ENCODE assay signal across 21 cellular contexts in genomic region chr4:123158576-123158975, GRCh38.
A peak's percentile ranks its signal among the peaks of the same experiment; 100 is the strongest.
DNase-seq lines count a peak whose midpoint lies in the region; ATAC-seq, FAIRE-seq and TF ChIP-seq lines count a peak whose summit lies in the region.
"Had no signal": no experiment of that assay in that cellular context is flagged by ENCODE, and none has a peak within 500 bp of the region (broad histone marks: within the 10 kb centered on the region; RNA-seq: fewer than 3 reads in every experiment).

No MANE protein-coding gene starts in this region.

- no peak overlapping the region for H3K56ac ChIP-seq in H1 (replicated peaks; ENCODE audit: insufficient read length, low read depth, low read length)

- H3K79me1 ChIP-seq in H1 (ENCODE audit: low read depth, low read length), result no peaks in the 10 kb centered on the region

- TF ChIP-seq EP300 in H1 (IDR thresholded peaks at IDR 0.05; ENCODE audit: borderline replicate concordance in 1 of 2, low read depth in 2 of 2, low read length in 2 of 2), result no peak

- TF ChIP-seq CTCF in Loucy (conservative IDR thresholded peaks at IDR 0.05; ENCODE audit: low read length) (no peak), H1 (IDR thresholded peaks at IDR 0.05; ENCODE audit: control extremely low read depth in 1 of 3, insufficient read depth in 1 of 3, low read depth in 1 of 3, low read length in 3 of 3) (no peak), hepatocyte (IDR thresholded peaks at IDR 0.05; ENCODE audit: poor library complexity) (no peak)

- H3K23me2 ChIP-seq in H1 (ENCODE audit: low read depth, low read length), result no peaks in the 10 kb centered on the region

- H3K4me3 ChIP-seq in Loucy (ENCODE audit: low read length, poor library complexity, severe bottlenecking), result peak overlapping the region; percentile 39
- H3K4me3 ChIP-seq in H1 (ENCODE audit: extremely low read depth in 1 of 4, insufficient read depth in 2 of 4, low read depth in 3 of 4, low read length in 4 of 4), result peak overlapping the region in 1 of 4 experiments; percentile 34; a peak in 2 of 8 replicates
- H3K4me3 ChIP-seq in hepatocyte, result no peak overlapping the region
- H3K4me3 ChIP-seq: BLaER1 had no signal

- POLR2A ChIA-PET in H1 (lab: Charles Lee; ENCODE audit: partially characterized antibody), result no interaction called here

- TF ChIP-seq POLR2A in H1 (IDR thresholded peaks at IDR 0.05; ENCODE audit: control extremely low read depth in 1 of 2, low read depth in 2 of 2, low read length in 2 of 2), result no peak

- no peak overlapping the region for H2BK20ac ChIP-seq in H1 (ENCODE audit: low read length)

- ATAC-seq in SK-N-SH treated with all-trans-retinoic acid at 6 μM for 48 hours, result no peak

- DNase-seq in H1 (ENCODE audit: low read depth in 1 of 2, low spot score in 2 of 2), result no peak
- peak; percentile 23 for DNase-seq in iPS DF 19.7 (ENCODE audit: low read depth, low spot score)
- no peak for DNase-seq in NCI-H1436 treated with DMSO at 0.1 percent for 48 hours (lab: John Stamatoyannopoulos, UW)
- no peak for DNase-seq in hepatocyte (ENCODE audit: low spot score)
- no peak for DNase-seq in OCI-M2 (lab: John Stamatoyannopoulos, UW; ENCODE audit: unreplicated experiment)
- DNase-seq: CD4-positive, alpha-beta T cell; COR-L47; DMS79 treated with DMSO at 0.1 percent for 48 hours; H7; HFFc6; KG1; NCI-H1105; NCI-H1694; NCI-H446; NCI-H69; SIG-M5; SK-N-SH had no signal

- peak overlapping the region; percentile 16; the same call in 1 of the 2 replicates for H2AFZ ChIP-seq in Loucy (ENCODE audit: low read length)
- H2AFZ ChIP-seq in H1 (ENCODE audit: low read length), result no peak overlapping the region
- no peak overlapping the region for H2AFZ ChIP-seq in hepatocyte

- CTCF ChIA-PET in H1 (lab: Charles Lee; ENCODE audit: partially characterized antibody), result no interaction called here

- no peak overlapping the region; the same call in 1 of the 2 replicates for H3K27ac ChIP-seq in H1 (ENCODE audit: low read depth, low read length)
- H3K27ac ChIP-seq in hepatocyte, result no peak overlapping the region
- H3K27ac ChIP-seq: BLaER1, RWPE1 had no signal

- H3K14ac ChIP-seq in H1 (ENCODE audit: insufficient read length), result no peak overlapping the region

- H4K91ac ChIP-seq in H1 (replicated peaks; ENCODE audit: insufficient read length, low read length), result no peak overlapping the region

- H4K8ac ChIP-seq in H1 (ENCODE audit: extremely low read depth, insufficient read depth, low read length), result no peak overlapping the region

- no peak overlapping the region for H4K5ac ChIP-seq in H1 (ENCODE audit: insufficient read length, low read depth, low read length)

- H3K36me3 ChIP-seq in Loucy (ENCODE audit: insufficient read depth, low read length) (no peaks in the 10 kb centered on the region; the same call in 1 of the 2 replicates), H1 (ENCODE audit: control insufficient read depth in 2 of 4, insufficient read depth in 4 of 4, low read length in 3 of 4) (no peaks in the 10 kb centered on the region), hepatocyte (replicated peaks; ENCODE audit: insufficient read depth, low read depth) (no peaks in the 10 kb centered on the region)
- H3K36me3 ChIP-seq: BLaER1 had no signal

- FAIRE-seq in H1 (lab: Jason Lieb, UNC), result peak; percentile 72

- H2BK12ac ChIP-seq in H1 (ENCODE audit: low read depth, low read length), result no peak overlapping the region

- H3K4me2 ChIP-seq in Loucy (ENCODE audit: low read depth, low read length, poor library complexity, severe bottlenecking), result peak overlapping the region; percentile 67
- peak overlapping the region; percentile 30 to 67; a peak in 3 of 4 replicates for H3K4me2 ChIP-seq in H1 (ENCODE audit: insufficient read depth in 1 of 2, low read depth in 2 of 2, low read length in 2 of 2)
- H3K4me2 ChIP-seq in hepatocyte, result no peak overlapping the region
- H3K4me2 ChIP-seq: BLaER1, SK-N-SH had no signal

- no peak overlapping the region for H2AK5ac ChIP-seq in H1 (ENCODE audit: low read depth, low read length)

- H4K20me1 ChIP-seq in Loucy (ENCODE audit: insufficient read depth, low read length, poor library complexity, severe bottlenecking), result no peaks in the 10 kb centered on the region
- H4K20me1 ChIP-seq in H1 (replicated peaks in 1 of 2; ENCODE audit: control insufficient read depth in 1 of 2, insufficient read depth in 2 of 2, low read length in 2 of 2), result no peaks in the 10 kb centered on the region
- no peaks in the 10 kb centered on the region for H4K20me1 ChIP-seq in hepatocyte (ENCODE audit: insufficient read depth, poor library complexity, severe bottlenecking)
- H4K20me1 ChIP-seq: BLaER1 had no signal

- H3K4me1 ChIP-seq in Loucy (ENCODE audit: insufficient read depth, low read length, poor library complexity, severe bottlenecking) (peaks cover 35% of the 10 kb centered on the region), H1 (replicated peaks in 1 of 4; ENCODE audit: control insufficient read depth in 3 of 4, insufficient read depth in 4 of 4, low read length in 3 of 4) (peaks cover 0 to 11% (median 8%) of the 10 kb centered on the region in 4 experiments; a peak in 4 of 7 replicates), hepatocyte (ENCODE audit: insufficient read depth) (no peaks in the 10 kb centered on the region)
- H3K4me1 ChIP-seq: BLaER1 had no signal

- H2BK5ac ChIP-seq in H1 (ENCODE audit: low read depth, low read length), result no peak overlapping the region

- no peaks in the 10 kb centered on the region for H3K9me2 ChIP-seq in Loucy (replicated peaks; ENCODE audit: low read depth, low read length)
- H3K9me2 ChIP-seq in hepatocyte (replicated peaks; ENCODE audit: insufficient read depth), result no peaks in the 10 kb centered on the region
- H3K9me2 ChIP-seq: SK-N-SH had no signal

- H3K18ac ChIP-seq in H1 (ENCODE audit: extremely low read depth, low read length), result no peak overlapping the region

- H3K9ac ChIP-seq in Loucy (ENCODE audit: low read depth, low read length, poor library complexity, severe bottlenecking) (peak overlapping the region; percentile 33), H1 (replicated peaks in 1 of 4; ENCODE audit: extremely low read depth in 1 of 4, low read depth in 3 of 4, low read length in 3 of 4) (no peak overlapping the region)
- H3K9ac ChIP-seq: BLaER1, SK-N-SH had no signal

- H3K23ac ChIP-seq in H1 (ENCODE audit: insufficient read length), result no peak overlapping the region

- no peak overlapping the region for H3K4ac ChIP-seq in H1 (replicated peaks; ENCODE audit: insufficient read length, low read depth, low read length)

- H3K27me3 ChIP-seq in Loucy (ENCODE audit: insufficient read depth, low read length, poor library complexity, severe bottlenecking) (no peaks in the 10 kb centered on the region), H1 (replicated peaks in 1 of 4; ENCODE audit: control insufficient read depth in 3 of 4, extremely low read depth in 1 of 4, insufficient read depth in 3 of 4, low read length in 3 of 4) (no peaks in the 10 kb centered on the region), hepatocyte (no peaks in the 10 kb centered on the region)
- H3K27me3 ChIP-seq: BLaER1 had no signal

- H3K9me3 ChIP-seq in Loucy (ENCODE audit: insufficient read depth, low read depth, low read length) (no peaks in the 10 kb centered on the region), H1 (ENCODE audit: insufficient read depth in 2 of 2, low read depth in 1 of 2, low read length in 1 of 2) (no peaks in the 10 kb centered on the region; a peak in 1 of 4 replicates), hepatocyte (ENCODE audit: low read depth) (no peaks in the 10 kb centered on the region)
- H3K9me3 ChIP-seq: BLaER1, SK-N-SH had no signal

- no peak overlapping the region for H2BK120ac ChIP-seq in H1 (replicated peaks; ENCODE audit: low read depth, low read length)

- no peak for TF ChIP-seq RAD21 in H1 (IDR thresholded peaks at IDR 0.05 in 1 of 2, conservative IDR thresholded peaks at IDR 0.05 in 1 of 2; ENCODE audit: low read depth in 2 of 2, low read length in 2 of 2)

- H2BK15ac ChIP-seq in H1 (ENCODE audit: low read length), result no peak overlapping the region

- H3K79me2 ChIP-seq in Loucy (ENCODE audit: insufficient read depth, low read length) (no peaks in the 10 kb centered on the region), H1 (ENCODE audit: control insufficient read depth in 1 of 2, insufficient read depth in 2 of 2, low read length in 2 of 2) (no peaks in the 10 kb centered on the region), hepatocyte (no peaks in the 10 kb centered on the region)

- H3F3A ChIP-seq in Loucy (ENCODE audit: low read depth), result no peaks in the 10 kb centered on the region

- 6% methylated on average over 3 of the region's 3 CpGs; no CpG with 5 or more reads in 1 of the 2 experiments for WGBS in H1 (ENCODE audit: extremely low coverage in 1 of 2, insufficient coverage in 1 of 2, insufficient read length in 1 of 2, insufficient replicate concordance in 2 of 2, low coverage in 1 of 2, low lambda C conversion rate in 2 of 2, missing lambda C conversion rate in 1 of 2), 2 experiments
- 52% methylated on average over 3 of the region's 3 CpGs for WGBS in hepatocyte (ENCODE audit: low lambda C conversion rate, missing lambda C conversion rate)

TF ChIP-seq in H1, 55 proteins besides CTCF, POLR2A, EP300 and RAD21 (continues in another document):
- no peak for TF ChIP-seq USF2 (IDR thresholded peaks at IDR 0.05; ENCODE audit: low read length)

TF ChIP-seq in SK-N-SH treated with all-trans-retinoic acid at 6 μM for 48 hours, 23 proteins besides CTCF, POLR2A, EP300 and RAD21:
- TF ChIP-seq ZNF8 (CRISPR knock-in tag; IDR thresholded peaks at IDR 0.05) (no peak), CREB5 (CRISPR knock-in tag; IDR thresholded peaks at IDR 0.05; ENCODE audit: low read depth) (no peak)
